In genomic region chrX:3169421-3169820, GRCh38 we compare ENCODE assay signal across 27 cellular contexts.
A peak's percentile ranks its signal among the peaks of the same experiment; 100 is the strongest.
DNase-seq lines count a peak whose midpoint lies in the region; ATAC-seq, FAIRE-seq and TF ChIP-seq lines count a peak whose summit lies in the region.
"Had no signal": no experiment of that assay in that cellular context is flagged by ENCODE, and none has a peak within 500 bp of the region (broad histone marks: within the 10 kb centered on the region; RNA-seq: fewer than 3 reads in every experiment).

No MANE protein-coding gene starts in this region.

- no peaks in the 10 kb centered on the region for H3K9me3 Mint-ChIP-seq in HFFc6
- H3K9me3 Mint-ChIP-seq: CD8-positive, alpha-beta T cell had no signal

- H3K23me2 ChIP-seq in H1 (ENCODE audit: low read depth, low read length) = no peaks in the 10 kb centered on the region

- H2BK5ac ChIP-seq in H1 (ENCODE audit: low read depth, low read length) = no peak overlapping the region

- no peak overlapping the region for H4K5ac ChIP-seq in H1 (ENCODE audit: insufficient read length, low read depth, low read length)

- H2AK5ac ChIP-seq in H1 (ENCODE audit: low read depth, low read length) = no peak overlapping the region

- H4K20me1 ChIP-seq in H1 (replicated peaks in 1 of 2; ENCODE audit: control insufficient read depth in 1 of 2, insufficient read depth in 2 of 2, low read length in 2 of 2) = no peaks in the 10 kb centered on the region
- H4K20me1 ChIP-seq: BLaER1 treated with 17β-estradiol and CSF1 and Interleukin-3, amounts not matched to agents 10 nM and 100 nM had no signal

- no peak overlapping the region for H2BK20ac ChIP-seq in H1 (ENCODE audit: low read length)

- no peak overlapping the region for H3K27ac ChIP-seq in H1 (ENCODE audit: low read depth, low read length)
- H3K27ac ChIP-seq in esophagus squamous epithelium = no peak overlapping the region
- H3K27ac ChIP-seq: BLaER1 treated with 17β-estradiol and CSF1 and Interleukin-3, amounts not matched to agents 10 nM and 100 nM; C4-2B had no signal

- H4K91ac ChIP-seq in H1 (replicated peaks; ENCODE audit: insufficient read length, low read length) = no peak overlapping the region

- H3K27ac Mint-ChIP-seq in HFFc6 = peak overlapping the region; percentile 43; the same call in 1 of the 2 replicates
- H3K27ac Mint-ChIP-seq: B cell; CD4-positive, alpha-beta T cell; CD8-positive, alpha-beta T cell had no signal

- H3K79me1 ChIP-seq in H1 (ENCODE audit: low read depth, low read length) = no peaks in the 10 kb centered on the region

- TF ChIP-seq CTCF in HFFc6 (IDR thresholded peaks at IDR 0.05) (no peak), H1 (IDR thresholded peaks at IDR 0.05; ENCODE audit: control extremely low read depth in 1 of 3, insufficient read depth in 1 of 3, low read depth in 1 of 3, low read length in 3 of 3) (no peak), esophagus squamous epithelium (IDR thresholded peaks at IDR 0.05) (no peak)

- H3K27me3 ChIP-seq in H1 (replicated peaks in 1 of 4; ENCODE audit: control insufficient read depth in 3 of 4, extremely low read depth in 1 of 4, insufficient read depth in 3 of 4, low read length in 3 of 4) = no peaks in the 10 kb centered on the region
- H3K27me3 ChIP-seq in esophagus squamous epithelium = no peaks in the 10 kb centered on the region
- H3K27me3 ChIP-seq: BLaER1 treated with 17β-estradiol and CSF1 and Interleukin-3, amounts not matched to agents 10 nM and 100 nM had no signal

- no peak overlapping the region for H3K14ac ChIP-seq in H1 (ENCODE audit: insufficient read length)

- H3K4me3 ChIP-seq in H1 (ENCODE audit: extremely low read depth in 1 of 4, insufficient read depth in 2 of 4, low read depth in 3 of 4, low read length in 4 of 4) = no peak overlapping the region
- H3K4me3 ChIP-seq in esophagus squamous epithelium = no peak overlapping the region
- H3K4me3 ChIP-seq: BLaER1 treated with 17β-estradiol and CSF1 and Interleukin-3, amounts not matched to agents 10 nM and 100 nM had no signal

- no peak overlapping the region for H3K4me2 ChIP-seq in H1 (ENCODE audit: insufficient read depth in 1 of 2, low read depth in 2 of 2, low read length in 2 of 2)
- H3K4me2 ChIP-seq: BLaER1 treated with 17β-estradiol and CSF1 and Interleukin-3, amounts not matched to agents 10 nM and 100 nM had no signal

- DNase-seq in EH (ENCODE audit: low read depth) = peak; percentile 56
- DNase-seq in HFFc6 = peak; percentile 58
- peak; percentile 47 for DNase-seq in RPMI7951 (ENCODE audit: low read depth)
- DNase-seq in H1 (ENCODE audit: low read depth in 1 of 2, low spot score in 2 of 2) = no peak
- DNase-seq in esophagus squamous epithelium (lab: John Stamatoyannopoulos, UW) = no peak
- no peak for DNase-seq in DMS114 treated with DMSO at 0.1 percent for 48 hours (lab: John Stamatoyannopoulos, UW; ENCODE audit: unreplicated experiment)
- no peak for DNase-seq in occipital lobe (lab: John Stamatoyannopoulos, UW)
- DNase-seq: 8988T; AML-193; Caco-2; Calu3; CD4-positive, alpha-beta T cell; CD8-positive, alpha-beta T cell; DMS153; DMS53; DMS79; DND-41; GF-D8 had no signal

- no peak overlapping the region for H3K18ac ChIP-seq in H1 (ENCODE audit: extremely low read depth, low read length)

- FAIRE-seq in H1 (lab: Jason Lieb, UNC) = peak; percentile 19
- FAIRE-seq: A204.1, D721Med, G401.6, GM12891, GM19239 had no signal

- no peak overlapping the region for H3K9ac ChIP-seq in H1 (replicated peaks in 1 of 4; ENCODE audit: extremely low read depth in 1 of 4, low read depth in 3 of 4, low read length in 3 of 4)
- H3K9ac ChIP-seq: BLaER1 treated with 17β-estradiol and CSF1 and Interleukin-3, amounts not matched to agents 10 nM and 100 nM had no signal

- no peak overlapping the region for H3K4ac ChIP-seq in H1 (replicated peaks; ENCODE audit: insufficient read length, low read depth, low read length)

- H3K4me1 Mint-ChIP-seq in HFFc6 (ENCODE audit: low read depth) = peaks cover 43% of the 10 kb centered on the region
- H3K4me1 Mint-ChIP-seq: B cell had no signal

- H3K79me2 ChIP-seq in H1 (ENCODE audit: control insufficient read depth in 1 of 2, insufficient read depth in 2 of 2, low read length in 2 of 2) = no peaks in the 10 kb centered on the region

- H3K9me3 ChIP-seq in H1 (ENCODE audit: insufficient read depth in 2 of 2, low read depth in 1 of 2, low read length in 1 of 2) (no peaks in the 10 kb centered on the region), esophagus squamous epithelium (no peaks in the 10 kb centered on the region)
- H3K9me3 ChIP-seq: Caco-2 had no signal

- no peak overlapping the region for H2AFZ ChIP-seq in H1 (ENCODE audit: low read length)

- H3K23ac ChIP-seq in H1 (ENCODE audit: insufficient read length) = no peak overlapping the region

- TF ChIP-seq RAD21 in H1 (IDR thresholded peaks at IDR 0.05 in 1 of 2, conservative IDR thresholded peaks at IDR 0.05 in 1 of 2; ENCODE audit: low read depth in 2 of 2, low read length in 2 of 2) = no peak

- H3K4me3 Mint-ChIP-seq in HFFc6 = no peak overlapping the region
- H3K4me3 Mint-ChIP-seq: B cell; CD4-positive, alpha-beta T cell; CD8-positive, alpha-beta T cell had no signal

- TF ChIP-seq POLR2A in H1 (IDR thresholded peaks at IDR 0.05; ENCODE audit: control extremely low read depth in 1 of 2, low read depth in 2 of 2, low read length in 2 of 2) (no peak), esophagus squamous epithelium (IDR thresholded peaks at IDR 0.05) (no peak)

- TF ChIP-seq EP300 in H1 (IDR thresholded peaks at IDR 0.05; ENCODE audit: borderline replicate concordance in 1 of 2, low read depth in 2 of 2, low read length in 2 of 2) = no peak

- no peaks in the 10 kb centered on the region for H3K36me3 ChIP-seq in H1 (ENCODE audit: control insufficient read depth in 2 of 4, insufficient read depth in 4 of 4, low read length in 3 of 4)
- no peaks in the 10 kb centered on the region for H3K36me3 ChIP-seq in esophagus squamous epithelium
- H3K36me3 ChIP-seq: BLaER1 treated with 17β-estradiol and CSF1 and Interleukin-3, amounts not matched to agents 10 nM and 100 nM had no signal

- H4K8ac ChIP-seq in H1 (ENCODE audit: extremely low read depth, insufficient read depth, low read length) = no peak overlapping the region

- H2BK120ac ChIP-seq in H1 (replicated peaks; ENCODE audit: low read depth, low read length) = no peak overlapping the region

- H3K56ac ChIP-seq in H1 (replicated peaks; ENCODE audit: insufficient read length, low read depth, low read length) = no peak overlapping the region

- WGBS in H1 (ENCODE audit: extremely low coverage in 1 of 2, insufficient coverage in 1 of 2, insufficient read length in 1 of 2, insufficient replicate concordance in 2 of 2, low coverage in 1 of 2, low lambda C conversion rate in 2 of 2, missing lambda C conversion rate in 1 of 2), 2 experiments = 97% methylated on average over 4 of the region's 4 CpGs; no CpG with 5 or more reads in 1 of the 2 experiments
- WGBS in esophagus squamous epithelium, 2 donors = 73 to 87% methylated on average over 3 to 4 of the region's 4 CpGs

- H3K27me3 Mint-ChIP-seq in HFFc6 (ENCODE audit: insufficient read depth) = no peaks in the 10 kb centered on the region; the same call in 1 of the 2 replicates
- H3K27me3 Mint-ChIP-seq: CD4-positive, alpha-beta T cell had no signal

- H2BK15ac ChIP-seq in H1 (ENCODE audit: low read length) = no peak overlapping the region

- intact Hi-C loops in esophagus squamous epithelium (cut with DNase I) = no loop called here

- H3K4me1 ChIP-seq in H1 (replicated peaks in 1 of 4; ENCODE audit: control insufficient read depth in 3 of 4, insufficient read depth in 4 of 4, low read length in 3 of 4) (no peaks in the 10 kb centered on the region), esophagus squamous epithelium (no peaks in the 10 kb centered on the region)
- H3K4me1 ChIP-seq: BLaER1 treated with 17β-estradiol and CSF1 and Interleukin-3, amounts not matched to agents 10 nM and 100 nM; Caco-2 had no signal

- no peaks in the 10 kb centered on the region for H3K36me3 Mint-ChIP-seq in HFFc6 (ENCODE audit: low read depth)
- H3K36me3 Mint-ChIP-seq: CD8-positive, alpha-beta T cell had no signal

- no peak overlapping the region for H2BK12ac ChIP-seq in H1 (ENCODE audit: low read depth, low read length)

- ATAC-seq in HG03565 (IDR thresholded peaks at IDR 0.05; ENCODE audit: unreplicated experiment) = no peak
- ATAC-seq: CD8-positive, alpha-beta T cell had no signal

- POLR2A ChIA-PET in H1 (lab: Charles Lee; ENCODE audit: partially characterized antibody) = no interaction called here

- CTCF ChIA-PET in H1 (lab: Charles Lee; ENCODE audit: partially characterized antibody) = no interaction called here

TF ChIP-seq in H1, 55 proteins besides CTCF, POLR2A, EP300 and RAD21 (continues in another document):
- TF ChIP-seq GTF2F1 (IDR thresholded peaks at IDR 0.05; ENCODE audit: borderline replicate concordance, low read depth, low read length) = no peak
- no peak for TF ChIP-seq JUND (IDR thresholded peaks at IDR 0.05; ENCODE audit: low read length)
- TF ChIP-seq SP1 (IDR thresholded peaks at IDR 0.05; ENCODE audit: low read depth, low read length) = no peak
- no peak for TF ChIP-seq KDM1A (IDR thresholded peaks at IDR 0.05; ENCODE audit: borderline replicate concordance, low read length)
- TF ChIP-seq SP4 (IDR thresholded peaks at IDR 0.05; ENCODE audit: low read length) = no peak
- no peak for TF ChIP-seq JUN (IDR thresholded peaks at IDR 0.05; ENCODE audit: low read depth, low read length)
- no peak for TF ChIP-seq TAF1 (IDR thresholded peaks at IDR 0.05; ENCODE audit: low read depth, low read length)
- no peak for TF ChIP-seq FOSL1 (IDR thresholded peaks at IDR 0.05; ENCODE audit: insufficient read depth, low read depth, low read length)
- no peak for TF ChIP-seq HDAC6 (IDR thresholded peaks at IDR 0.05; ENCODE audit: low read depth, low read length)
- no peak for TF ChIP-seq SIRT6 (IDR thresholded peaks at IDR 0.05; ENCODE audit: low read length)
- TF ChIP-seq ATF2 (IDR thresholded peaks at IDR 0.05; ENCODE audit: low read length) = no peak
- TF ChIP-seq MAFK (IDR thresholded peaks at IDR 0.05; ENCODE audit: low read depth, low read length) = no peak
- no peak for TF ChIP-seq CBX8 (IDR thresholded peaks at IDR 0.05; ENCODE audit: borderline replicate concordance, low read depth, low read length)
- no peak for TF ChIP-seq TAF7 (optimal IDR thresholded peaks at IDR 0.05; ENCODE audit: borderline replicate concordance, low read depth, low read length)
- no peak for TF ChIP-seq CREB1 (IDR thresholded peaks at IDR 0.05)

Comparison
In these comparisons a context has a peak if more than half of its experiments do, and no peak if none do; other contexts are left out.
1. DNase-seq: peak in EH (single experiment), HFFc6 (single experiment) and RPMI7951 (single experiment); none in H1 (0 of 2), esophagus squamous epithelium (single experiment), DMS114 treated with DMSO at 0.1 percent for 48 hours (single experiment) and occipital lobe (single experiment).